8 cellular contexts compared by ENCODE assay signal in the genomic region with DNA sequence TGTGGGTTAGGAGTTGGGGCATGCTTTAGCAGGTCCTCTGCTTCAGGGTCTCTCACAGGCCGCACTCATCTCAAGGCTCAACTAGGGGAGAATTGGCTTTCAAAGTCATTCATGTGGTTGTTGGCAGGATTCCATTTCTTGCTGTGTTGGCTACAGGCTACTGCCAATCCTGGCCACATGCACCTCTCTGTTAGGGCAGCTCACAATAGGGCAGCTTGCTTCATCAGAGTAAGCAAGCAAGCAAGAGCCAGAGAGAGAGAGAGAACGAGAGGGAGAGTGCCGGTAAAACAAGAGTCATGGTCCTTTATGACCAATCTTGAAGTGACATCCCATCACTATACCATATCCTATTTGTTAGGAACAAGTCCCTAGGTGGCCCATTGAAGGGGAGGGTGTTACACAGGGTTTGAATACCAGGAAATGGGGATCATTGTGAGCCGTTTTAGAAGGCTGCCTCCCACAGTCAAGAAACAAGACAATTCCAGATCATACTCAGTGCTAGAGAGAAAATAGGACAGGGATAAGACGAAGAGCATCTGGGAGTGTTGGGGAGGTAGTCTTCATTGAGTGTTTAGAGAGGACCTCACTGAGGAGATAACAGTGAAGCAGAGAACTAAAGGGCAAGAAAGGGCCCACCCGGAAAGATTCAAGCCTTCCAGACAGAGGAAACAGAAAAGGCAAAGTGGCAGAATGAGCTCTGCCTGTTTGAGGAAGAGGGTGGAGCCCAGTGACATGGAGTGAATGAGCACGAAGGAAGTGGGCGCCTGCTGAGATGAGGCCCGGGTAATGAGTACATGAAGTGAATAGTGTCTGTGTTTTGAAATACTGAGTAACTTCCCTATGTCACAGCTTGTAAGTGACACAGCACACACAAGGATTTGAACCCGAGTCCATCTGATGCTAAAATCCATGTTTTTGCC. TPM values are rescaled to one million over a fixed set of nuclear protein-coding genes. Genes with fewer than 3 reads are reported as not detected.
DNase-seq lines count a peak whose midpoint lies in the region; ATAC-seq and TF ChIP-seq lines count a peak whose summit lies in the region.

No MANE protein-coding gene starts in this region.

- H3K27ac Mint-ChIP-seq in type B pancreatic cell: no peak overlapping the region

- intact Hi-C loops in sigmoid colon (cut with DNase I): no loop called here

- in situ Hi-C loops in HAP-1 (cut with MboI; ENCODE audit: low sequenced_read_pairs): no loop called here

- WGBS in sigmoid colon, 2 donors: 54 to 66% methylated on average over 10 of the region's 10 CpGs

- H3K36me3 ChIP-seq in effector memory CD4-positive, alpha-beta T cell (ENCODE audit: control insufficient read depth, insufficient read depth, low read length): no peaks in the 10 kb centered on the region
- H3K36me3 ChIP-seq in sigmoid colon (no peaks in the 10 kb centered on the region), HAP-1 (replicated peaks) (no peaks in the 10 kb centered on the region)

- TF ChIP-seq POLR2A in sigmoid colon (IDR thresholded peaks at IDR 0.05): no peak

- H3K27ac ChIP-seq in effector memory CD4-positive, alpha-beta T cell (ENCODE audit: insufficient read depth, low read length, poor library complexity, severe bottlenecking): no peak overlapping the region
- H3K27ac ChIP-seq in sigmoid colon: peak overlapping the region; percentile 38 to 61 (median 58)

- no peaks in the 10 kb centered on the region for H3K9me3 ChIP-seq in effector memory CD4-positive, alpha-beta T cell (ENCODE audit: control insufficient read depth, low read length)
- H3K9me3 ChIP-seq in sigmoid colon (no peaks in the 10 kb centered on the region), HAP-1 (no peaks in the 10 kb centered on the region)

- no peaks in the 10 kb centered on the region for H3K9me3 Mint-ChIP-seq in type B pancreatic cell

- peaks cover 13% of the 10 kb centered on the region for H3K4me1 ChIP-seq in effector memory CD4-positive, alpha-beta T cell (ENCODE audit: control insufficient read depth, insufficient read depth, low read length, poor library complexity, severe bottlenecking)
- peaks cover 0 to 3% (median 0%) of the 10 kb centered on the region in 4 donors for H3K4me1 ChIP-seq in sigmoid colon
- H3K4me1 ChIP-seq in HAP-1: no peaks in the 10 kb centered on the region

- DNase-seq in LHCN-M2 (ENCODE audit: low read depth) (peak; percentile 37), sigmoid colon (peak; percentile 80), DMS53 treated with DMSO at 0.1 percent for 48 hours (lab: John Stamatoyannopoulos, UW; ENCODE audit: unreplicated experiment) (no peak), type B pancreatic cell (ENCODE audit: extremely low spot score, unreplicated experiment) (no peak), HAP-1 (ENCODE audit: low spot score in 2 of 2) (no peak)
- peak; percentile 29 for DNase-seq in activated CD4-positive, alpha-beta T cell treated with anti-CD3 and anti-CD28 coated beads, Interleukin-2, amount 50 U/mL, for 1 hour
- DNase-seq in effector memory CD4-positive, alpha-beta T cell: peak in 2 of 3 donors; percentile 8

- TF ChIP-seq EP300 in sigmoid colon (IDR thresholded peaks at IDR 0.05): no peak

- no peak overlapping the region for H3K4me3 Mint-ChIP-seq in type B pancreatic cell

- TF ChIP-seq CTCF in sigmoid colon (IDR thresholded peaks at IDR 0.05): no peak
- TF ChIP-seq CTCF in type B pancreatic cell (conservative IDR thresholded peaks at IDR 0.05): no peak

- no peaks in the 10 kb centered on the region for H3K27me3 ChIP-seq in effector memory CD4-positive, alpha-beta T cell (replicated peaks; ENCODE audit: control insufficient read depth, insufficient read depth, low read length, poor library complexity, severe bottlenecking)
- no peaks in the 10 kb centered on the region for H3K27me3 ChIP-seq in sigmoid colon
- H3K27me3 ChIP-seq in HAP-1 (ENCODE audit: low read depth): no peaks in the 10 kb centered on the region

- H3K27me3 Mint-ChIP-seq in type B pancreatic cell: peaks cover 15% of the 10 kb centered on the region

- peaks cover 10% of the 10 kb centered on the region for H3K4me1 Mint-ChIP-seq in type B pancreatic cell (ENCODE audit: unreplicated experiment)

- H3K4me3 ChIP-seq in effector memory CD4-positive, alpha-beta T cell (ENCODE audit: insufficient read depth, low read depth, low read length, poor library complexity, severe bottlenecking): no peak overlapping the region
- no peak overlapping the region for H3K4me3 ChIP-seq in sigmoid colon
- H3K4me3 ChIP-seq in HAP-1: no peak overlapping the region

- no peak for ATAC-seq in HG03139 (IDR thresholded peaks at IDR 0.05; ENCODE audit: unreplicated experiment)

- no peaks in the 10 kb centered on the region for H3K36me3 Mint-ChIP-seq in type B pancreatic cell

RNA-seq across cellular contexts. Expression of gene TLR2, which starts 32.8 kb away (rescaled TPM):
- 1.0 and 1.3 TPM in 2 replicates for total RNA-seq in LHCN-M2 (2014; rRNA removed)
- 0.10 TPM for polyA plus RNA-seq in LHCN-M2 (2012)
- 10 to 100 TPM; 10.2 to 25.0 (median 19.3) TPM for total RNA-seq in sigmoid colon
- 1 to 10 TPM; 4.3 to 8.3 (median 4.8) TPM for polyA plus RNA-seq in sigmoid colon
- total RNA-seq in type B pancreatic cell (ENCODE audit: low replicate concordance): 0.74 and 1.2 TPM in 2 replicates

Comparison
In these comparisons a context has a peak if more than half of its experiments do, and no peak if none do; other contexts are left out.
1. DNase-seq: peak in LHCN-M2 (single experiment), activated CD4-positive, alpha-beta T cell treated with anti-CD3 and anti-CD28 coated beads, Interleukin-2, amount 50 U/mL, for 1 hour (single experiment), effector memory CD4-positive, alpha-beta T cell (2 of 3) and sigmoid colon (single experiment); none in DMS53 treated with DMSO at 0.1 percent for 48 hours (single experiment), type B pancreatic cell (single experiment) and HAP-1 (0 of 2).